ENCODE assay signal across 8 cellular contexts in the genomic region with DNA sequence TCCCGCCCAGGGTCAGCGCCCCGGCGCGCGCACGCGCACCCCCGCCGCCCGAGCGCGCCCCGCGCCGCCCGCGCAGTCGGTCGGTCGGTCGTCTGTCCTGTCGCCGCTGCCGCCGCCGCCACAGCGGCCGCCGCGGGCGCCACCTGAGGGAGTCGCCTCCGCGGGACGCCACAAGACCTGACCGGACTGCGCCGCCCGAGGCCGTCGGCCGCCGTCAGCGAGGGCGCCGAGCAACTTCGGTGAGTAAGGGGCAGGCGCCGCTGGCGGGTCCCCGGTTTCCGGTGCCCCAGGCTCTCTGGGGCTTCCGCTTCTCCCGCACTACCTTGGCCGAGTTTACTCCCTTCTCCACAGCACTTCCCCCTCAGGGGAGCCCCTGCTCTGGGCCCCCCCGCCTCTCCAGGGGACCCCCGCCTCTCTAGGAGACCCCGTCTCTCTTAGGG. TPM values are rescaled to one million over a fixed set of nuclear protein-coding genes. Genes with fewer than 3 reads are reported as not detected.
DNase-seq lines count a peak whose midpoint lies in the region; ATAC-seq, FAIRE-seq and TF ChIP-seq lines count a peak whose summit lies in the region.

No MANE protein-coding gene starts in this region.

- FAIRE-seq in GM12891 (lab: Jason Lieb, UNC): no peak

- no peaks in the 10 kb centered on the region for H3K27me3 Mint-ChIP-seq in mesothelial cell of epicardium (ENCODE audit: low read depth)

- peaks cover 4% of the 10 kb centered on the region for H3K36me3 Mint-ChIP-seq in mesothelial cell of epicardium

- no peaks in the 10 kb centered on the region for H3K36me3 ChIP-seq in Peyer's patch
- no peaks in the 10 kb centered on the region for H3K36me3 ChIP-seq in brain microvascular endothelial cell (replicated peaks)
- H3K36me3 ChIP-seq in stomach smooth muscle (ENCODE audit: control insufficient read depth in 2 of 2, insufficient read depth in 2 of 2, low read length in 2 of 2): no peaks in the 10 kb centered on the region

- peak; percentile 16 for ATAC-seq in HG02610 (IDR thresholded peaks at IDR 0.05; ENCODE audit: unreplicated experiment)

- peak; percentile 56; the same call in 1 of the 2 replicates for TF ChIP-seq POLR2A in GM12891 (IDR thresholded peaks at IDR 0.05; ENCODE audit: low read depth, low read length)
- peak in 1 of 2 donors; percentile 82 for TF ChIP-seq POLR2A in Peyer's patch (IDR thresholded peaks at IDR 0.05)

- H3K27me3 ChIP-seq in Peyer's patch: no peaks in the 10 kb centered on the region
- no peaks in the 10 kb centered on the region for H3K27me3 ChIP-seq in brain microvascular endothelial cell (replicated peaks)
- H3K27me3 ChIP-seq in stomach smooth muscle (ENCODE audit: control insufficient read depth in 1 of 2, insufficient read depth in 2 of 2, low read length in 2 of 2): no peaks in the 10 kb centered on the region

- H3K27ac ChIP-seq in Peyer's patch (peak overlapping the region; percentile 86 to 95 (median 89)), brain microvascular endothelial cell (peak overlapping the region; percentile 72), stomach smooth muscle (ENCODE audit: low read length) (peak overlapping the region; percentile 31)

- H3K4me3 Mint-ChIP-seq in mesothelial cell of epicardium: peak overlapping the region; percentile 81

- H3K4me1 Mint-ChIP-seq in mesothelial cell of epicardium: peaks cover 36% of the 10 kb centered on the region

- H3K27ac Mint-ChIP-seq in mesothelial cell of epicardium: peak overlapping the region; percentile 82

- H3K4me3 ChIP-seq in Peyer's patch: peak overlapping the region; percentile 78 to 89 (median 88)
- H3K4me3 ChIP-seq in brain microvascular endothelial cell (ENCODE audit: low read depth, low read length): peak overlapping the region; percentile 75
- peak overlapping the region; percentile 79 to 82 for H3K4me3 ChIP-seq in stomach smooth muscle (ENCODE audit: low read length in 2 of 2)

- TF ChIP-seq CTCF in Peyer's patch (IDR thresholded peaks at IDR 0.05) (peak in 2 of 6 experiments; percentile 6 to 13), brain microvascular endothelial cell (IDR thresholded peaks at IDR 0.05; ENCODE audit: low read depth, low read length, missing control alignments) (no peak), mesothelial cell of epicardium (IDR thresholded peaks at IDR 0.05; ENCODE audit: unreplicated experiment) (no peak)

- no peaks in the 10 kb centered on the region for H3K9me3 Mint-ChIP-seq in mesothelial cell of epicardium

- peak overlapping the region; percentile 84 to 85 for H3K9ac ChIP-seq in stomach smooth muscle (ENCODE audit: low read length in 2 of 2)

- in situ Hi-C loops in brain microvascular endothelial cell (cut with HindIII; ENCODE audit: low pct_ligation_motif_present, low sequenced_read_pairs): no loop called here

- DNase-seq in GM12891 (ENCODE audit: insufficient read length, low spot score): no peak
- DNase-seq in Peyer's patch: peak in 2 of 3 donors; percentile 52 to 78
- DNase-seq in brain microvascular endothelial cell: no peak
- DNase-seq in mesothelial cell of epicardium (ENCODE audit: low spot score in 2 of 2, unreplicated experiment in 2 of 2): peak; percentile 41 to 67
- no peak for DNase-seq in dermis blood vessel endothelial cell
- DNase-seq in superior temporal gyrus (ENCODE audit: extremely low spot score): no peak

- H3K9me3 ChIP-seq in Peyer's patch (no peaks in the 10 kb centered on the region), stomach smooth muscle (ENCODE audit: control insufficient read depth in 2 of 2, low read length in 2 of 2) (no peaks in the 10 kb centered on the region)

- peaks cover 0 to 54% (median 12%) of the 10 kb centered on the region in 4 donors for H3K4me1 ChIP-seq in Peyer's patch
- H3K4me1 ChIP-seq in stomach smooth muscle (ENCODE audit: control insufficient read depth, insufficient read depth, low read length): peaks cover 21% of the 10 kb centered on the region

TF ChIP-seq in GM12891, 5 proteins besides CTCF, POLR2A, EP300 and RAD21:
- TF ChIP-seq PAX5 (IDR thresholded peaks at IDR 0.05; ENCODE audit: insufficient read depth, low read length, severe bottlenecking) (no peak), POLR2AphosphoS5 (IDR thresholded peaks at IDR 0.05; ENCODE audit: low read depth, low read length) (no peak; the same call in 1 of the 2 replicates), TAF1 (IDR thresholded peaks at IDR 0.05; ENCODE audit: low read depth, low read length) (peak; percentile 13; the same call in 1 of the 2 replicates), POU2F2 (IDR thresholded peaks at IDR 0.05; ENCODE audit: low read depth, low read length) (no peak), SPI1 (IDR thresholded peaks at IDR 0.05; ENCODE audit: low read depth, low read length) (0 out of 2 replicates have a peak, but pooled peaks have one; percentile 24)

RNA-seq across cellular contexts. Expression of gene GATAD2A, which starts 19.6 kb away (rescaled TPM):
- 24.8 TPM for polyA plus RNA-seq in GM12891 (2012; ENCODE audit: low read depth, missing spikeins)
- total RNA-seq in Peyer's patch (10 to 100 TPM; 67.8 to 99.9 (median 79.8) TPM), mesothelial cell of epicardium (112 to 113 TPM (median 113 TPM) in 3 replicates), dermis blood vessel endothelial cell (47.0 and 104 TPM in 2 replicates)

Comparison
In these comparisons a context has a peak if more than half of its experiments do, and no peak if none do; other contexts are left out.
1. DNase-seq: peak in Peyer's patch (2 of 3) and mesothelial cell of epicardium (2 of 2); none in GM12891 (single experiment), brain microvascular endothelial cell (single experiment), dermis blood vessel endothelial cell (single experiment) and superior temporal gyrus (single experiment).
2. H3K27ac ChIP-seq: peak in every context shown above with its lines; median percentile 89 in Peyer's patch; 72 in brain microvascular endothelial cell; 31 in stomach smooth muscle.
3. Peak in every context shown above with its lines, with median percentiles within 50 percentile points of each other: H3K4me3 ChIP-seq.